20 cellular contexts compared by ENCODE assay signal in genomic region chr9:76803762-76804161, GRCh38. TPM values are rescaled to one million over a fixed set of nuclear protein-coding genes. Genes with fewer than 3 reads are reported as not detected.
DNase-seq lines count a peak whose midpoint lies in the region; ATAC-seq and TF ChIP-seq lines count a peak whose summit lies in the region.
"Had no signal": no experiment of that assay in that cellular context is flagged by ENCODE, and none has a peak within 500 bp of the region (broad histone marks: within the 10 kb centered on the region; RNA-seq: fewer than 3 reads in every experiment).

No MANE protein-coding gene starts in this region.

- WGBS in endodermal cell (ENCODE audit: insufficient coverage in 1 of 2, insufficient read length in 1 of 2), 2 experiments = 85 to 91% methylated on average over 5 to 7 of the region's 7 CpGs

- H3K79me2 ChIP-seq in Loucy (ENCODE audit: insufficient read depth, low read length) = no peaks in the 10 kb centered on the region

- H3K4me1 ChIP-seq in Loucy (ENCODE audit: insufficient read depth, low read length, poor library complexity, severe bottlenecking) (peaks cover 1% of the 10 kb centered on the region), endodermal cell (ENCODE audit: control insufficient read depth, insufficient read depth, low read length) (peaks cover 19% of the 10 kb centered on the region)

- H3K9me3 ChIP-seq in Loucy (ENCODE audit: insufficient read depth, low read depth, low read length) = no peaks in the 10 kb centered on the region
- no peaks in the 10 kb centered on the region for H3K9me3 ChIP-seq in endodermal cell (ENCODE audit: control insufficient read depth, low read length)
- H3K9me3 ChIP-seq: BLaER1 had no signal

- H3K4me2 ChIP-seq in Loucy (ENCODE audit: low read depth, low read length, poor library complexity, severe bottlenecking) = no peak overlapping the region
- H3K4me2 ChIP-seq: BLaER1 had no signal

- CTCF ChIA-PET in RWPE1 (lab: Yijun Ruan, JAX) = no interaction called here

- POLR2A ChIA-PET in RWPE1 (lab: Yijun Ruan, JAX; ENCODE audit: low non-redundant PET) = no interaction called here

- DNase-seq in endodermal cell (no peak), nephron progenitor cell (no peak), NCI-H187 (lab: John Stamatoyannopoulos, UW) (no peak), RWPE1 (ENCODE audit: low spot score) (no peak)
- DNase-seq: 8988T; AML-193; Calu3; CD4-positive, CD25-positive, alpha-beta regulatory T cell; DMS 273 treated with DMSO at 0.1 percent for 48 hours; HCEC 1CT; HFFc6 had no signal

- H3K4me3 ChIP-seq in Loucy (ENCODE audit: low read length, poor library complexity, severe bottlenecking) (no peak overlapping the region), endodermal cell (ENCODE audit: low read length) (no peak overlapping the region)
- H3K4me3 ChIP-seq: BLaER1, GM12878 had no signal

- H3K36me3 Mint-ChIP-seq in endodermal cell (ENCODE audit: low read depth) (no peaks in the 10 kb centered on the region), nephron progenitor cell (ENCODE audit: low read depth) (no peaks in the 10 kb centered on the region)
- H3K36me3 Mint-ChIP-seq: CD4-positive, CD25-positive, alpha-beta regulatory T cell had no signal

- ATAC-seq in GM21390 (IDR thresholded peaks at IDR 0.05; ENCODE audit: unreplicated experiment) (no peak), GM21825 (IDR thresholded peaks at IDR 0.05; ENCODE audit: unreplicated experiment) (no peak)
- ATAC-seq: GM12878, HepG2 had no signal

- H2AFZ ChIP-seq in Loucy (ENCODE audit: low read length) = 0 out of 2 replicates have a peak overlapping the region, but pooled peaks have one; percentile 50

- H3F3A ChIP-seq in Loucy (ENCODE audit: low read depth) = no peaks in the 10 kb centered on the region

- TF ChIP-seq CTCF in 22Rv1 (IDR thresholded peaks at IDR 0.05) (no peak), Loucy (conservative IDR thresholded peaks at IDR 0.05; ENCODE audit: low read length) (no peak), endodermal cell (conservative IDR thresholded peaks at IDR 0.05) (no peak), nephron progenitor cell (IDR thresholded peaks at IDR 0.05) (no peak), RWPE1 (conservative IDR thresholded peaks at IDR 0.05; ENCODE audit: low read depth) (no peak)

- H3K9ac ChIP-seq in Loucy (ENCODE audit: low read depth, low read length, poor library complexity, severe bottlenecking) (no peak overlapping the region), endodermal cell (ENCODE audit: extremely low read depth, low read length, poor library complexity, severe bottlenecking) (peak overlapping the region; percentile 11)
- H3K9ac ChIP-seq: BLaER1 had no signal

- H3K4me1 Mint-ChIP-seq in endodermal cell = peaks cover 23% of the 10 kb centered on the region
- peaks cover 22% of the 10 kb centered on the region for H3K4me1 Mint-ChIP-seq in nephron progenitor cell

- H3K4me3 Mint-ChIP-seq in endodermal cell (no peak overlapping the region), nephron progenitor cell (no peak overlapping the region)
- H3K4me3 Mint-ChIP-seq: CD4-positive, CD25-positive, alpha-beta regulatory T cell; HFFc6 had no signal

- peaks cover 3% of the 10 kb centered on the region for H3K27me3 Mint-ChIP-seq in endodermal cell (ENCODE audit: insufficient read depth)
- peaks cover 11% of the 10 kb centered on the region for H3K27me3 Mint-ChIP-seq in nephron progenitor cell (ENCODE audit: low read depth, poor library complexity)
- H3K27me3 Mint-ChIP-seq: CD4-positive, CD25-positive, alpha-beta regulatory T cell had no signal

- H3K9me2 ChIP-seq in Loucy (replicated peaks; ENCODE audit: low read depth, low read length) = no peaks in the 10 kb centered on the region

- H3K27ac ChIP-seq in 22Rv1 (peak overlapping the region; percentile 88), endodermal cell (ENCODE audit: low read depth, low read length) (no peak overlapping the region), RWPE1 (no peak overlapping the region)
- H3K27ac ChIP-seq: BLaER1 had no signal

- peak overlapping the region; percentile 74 for H3K27ac Mint-ChIP-seq in endodermal cell
- peak overlapping the region; percentile 36 for H3K27ac Mint-ChIP-seq in nephron progenitor cell
- H3K27ac Mint-ChIP-seq: CD4-positive, CD25-positive, alpha-beta regulatory T cell; HFFc6 had no signal

- H3K9me3 Mint-ChIP-seq in endodermal cell (no peaks in the 10 kb centered on the region), nephron progenitor cell (no peaks in the 10 kb centered on the region)
- H3K9me3 Mint-ChIP-seq: CD4-positive, CD25-positive, alpha-beta regulatory T cell; HFFc6 had no signal

- no peaks in the 10 kb centered on the region for H3K27me3 ChIP-seq in Loucy (ENCODE audit: insufficient read depth, low read length, poor library complexity, severe bottlenecking)
- H3K27me3 ChIP-seq in endodermal cell (ENCODE audit: control insufficient read depth, insufficient read depth, low read length, poor library complexity, severe bottlenecking) = no peaks in the 10 kb centered on the region
- H3K27me3 ChIP-seq: BLaER1 had no signal

- H4K20me1 ChIP-seq in Loucy (ENCODE audit: insufficient read depth, low read length, poor library complexity, severe bottlenecking) = no peaks in the 10 kb centered on the region
- H4K20me1 ChIP-seq: BLaER1 had no signal

- H3K36me3 ChIP-seq in Loucy (ENCODE audit: insufficient read depth, low read length) (no peaks in the 10 kb centered on the region), endodermal cell (ENCODE audit: control insufficient read depth, insufficient read depth, low read length) (no peaks in the 10 kb centered on the region)
- H3K36me3 ChIP-seq: BLaER1 had no signal

RNA-seq across cellular contexts. Expression of gene PCA3, which starts 39.5 kb away (rescaled TPM):
- not detected for total RNA-seq in endodermal cell
- polyA plus RNA-seq in endodermal cell (2013, experiment 1 of 2) = not detected
- not detected for polyA plus RNA-seq in endodermal cell (2013, experiment 2 of 2)
- total RNA-seq: Calu3; CD4-positive, CD25-positive, alpha-beta regulatory T cell; G401; GM12878; H4; HepG2; HFFc6 had no signal
- polyA plus RNA-seq: CD4-positive, CD25-positive, alpha-beta regulatory T cell; HepG2 had no signal
